In the genomic region with DNA sequence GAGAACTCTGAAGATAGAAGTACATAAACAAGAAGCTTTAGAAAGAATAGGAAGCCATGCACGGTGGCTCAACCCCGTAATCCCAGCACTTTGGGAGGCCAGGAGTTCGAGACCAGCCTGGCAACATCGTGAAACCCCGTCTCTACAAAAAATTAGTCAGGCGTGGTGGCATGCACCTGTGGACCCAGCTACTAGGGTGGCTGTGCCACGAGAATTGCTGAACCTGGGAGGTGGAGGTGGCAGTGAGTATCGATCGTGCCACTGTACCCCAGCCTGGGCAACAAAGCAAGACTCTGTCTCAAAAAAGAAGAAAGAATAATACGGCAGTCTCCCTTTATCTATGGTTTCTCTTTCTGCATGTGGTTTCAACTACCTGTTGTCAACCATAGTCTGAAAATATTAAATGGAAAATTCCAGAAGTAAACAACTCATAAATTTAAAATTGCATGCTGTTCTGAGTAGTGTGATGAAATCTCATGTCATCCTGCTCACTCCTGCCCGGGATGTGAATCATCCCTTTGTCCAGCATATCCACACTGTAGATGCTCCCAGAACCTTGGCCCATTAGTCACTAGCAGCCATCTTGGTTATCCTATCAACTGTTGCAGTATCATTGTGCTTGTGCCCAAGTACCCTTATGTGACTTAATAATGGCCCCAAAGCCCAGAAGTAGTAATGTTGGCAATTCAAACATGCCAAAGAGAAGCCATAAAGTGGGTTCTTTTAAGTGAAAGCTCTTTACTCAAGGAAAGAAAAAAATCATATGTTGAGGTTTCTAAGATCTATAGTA, we compare ENCODE assay signal across 10 cellular contexts. TPM values are rescaled to one million over a fixed set of nuclear protein-coding genes. Genes with fewer than 3 reads are reported as not detected.
A peak's percentile ranks its signal among the peaks of the same experiment; 100 is the strongest.
DNase-seq lines count a peak whose midpoint lies in the region; ATAC-seq, FAIRE-seq and TF ChIP-seq lines count a peak whose summit lies in the region.
"Had no signal": no experiment of that assay in that cellular context is flagged by ENCODE, and none has a peak within 500 bp of the region (broad histone marks: within the 10 kb centered on the region; RNA-seq: fewer than 3 reads in every experiment).

No MANE protein-coding gene starts in this region.

- no peaks in the 10 kb centered on the region for H3K27me3 ChIP-seq in CD4-positive, alpha-beta T cell (ENCODE audit: control insufficient read depth, insufficient read depth, low read length)
- H3K27me3 ChIP-seq in astrocyte (ENCODE audit: insufficient read depth, low read length), result no peaks in the 10 kb centered on the region
- H3K27me3 ChIP-seq in left lung, result no peaks in the 10 kb centered on the region
- no peaks in the 10 kb centered on the region for H3K27me3 ChIP-seq in heart left ventricle

- CTCF ChIA-PET in CD4-positive, alpha-beta T cell (lab: Charles Lee), result interaction anchor here (0.8 to 1.1 kb wide), 2 partner anchors 12 to 20 kb away, joined by 3 read pairs; no protein-coding TSS in a partner anchor

- 88 to 97% (median 92%) methylated on average over 11 of the region's 11 CpGs for WGBS in heart left ventricle, 4 donors

- peaks cover 56% of the 10 kb centered on the region for H3K79me2 ChIP-seq in astrocyte (ENCODE audit: insufficient read depth, low read length)

- H3K4me1 Mint-ChIP-seq in CD4-positive, alpha-beta T cell (ENCODE audit: low read depth), result peaks cover 62% of the 10 kb centered on the region
- H3K4me1 Mint-ChIP-seq in astrocyte (ENCODE audit: low read depth, unreplicated experiment), result peaks cover 14% of the 10 kb centered on the region

- no peak for FAIRE-seq in astrocyte (lab: Jason Lieb, UNC)

- no peaks in the 10 kb centered on the region for H3K9me3 Mint-ChIP-seq in CD4-positive, alpha-beta T cell
- H3K9me3 Mint-ChIP-seq in astrocyte (ENCODE audit: unreplicated experiment), result no peaks in the 10 kb centered on the region

- no peak for DNase-seq in CD4-positive, alpha-beta T cell
- DNase-seq in LHCN-M2 (ENCODE audit: low read depth) (peak; percentile 87), astrocyte (ENCODE audit: low read depth) (peak; percentile 71), left lung (no peak), islet precursor cell (no peak), heart left ventricle (no peak), sciatic nerve (ENCODE audit: low spot score) (no peak)
- DNase-seq: central memory CD4-positive, alpha-beta T cell had no signal

- peaks cover 89% of the 10 kb centered on the region for H3K36me3 Mint-ChIP-seq in CD4-positive, alpha-beta T cell (ENCODE audit: low read depth)
- peaks cover 15% of the 10 kb centered on the region for H3K36me3 Mint-ChIP-seq in astrocyte (ENCODE audit: low read depth, unreplicated experiment)

- intact Hi-C loops in CD4-positive, alpha-beta T cell (cut with DNase I, micrococcal nuclease), result no loop called here
- intact Hi-C loops in left lung (cut with DNase I), result no loop called here
- intact Hi-C loops in heart left ventricle (cut with DNase I), result no loop called here
- intact Hi-C loops in sciatic nerve (cut with DNase I), result no loop called here

- peaks cover 4% of the 10 kb centered on the region for H3K36me3 ChIP-seq in astrocyte (ENCODE audit: insufficient read depth, low read length)
- peaks cover 0 to 67% of the 10 kb centered on the region in 2 donors for H3K36me3 ChIP-seq in left lung
- peaks cover 0 to 89% (median 58%) of the 10 kb centered on the region in 9 donors for H3K36me3 ChIP-seq in heart left ventricle

- POLR2A ChIA-PET in CD4-positive, alpha-beta T cell (lab: Charles Lee), result interaction anchor here (0.6 to 1.7 kb wide), 5 partner anchors 9 to 641 kb away, joined by 3 to 6 read pairs (median 3); a partner anchor contains a TSS

- H2AFZ ChIP-seq in astrocyte (ENCODE audit: low read depth, low read length), result no peak overlapping the region

- H3K4me2 ChIP-seq in astrocyte (ENCODE audit: low read length), result no peak overlapping the region

- H3K27ac Mint-ChIP-seq in CD4-positive, alpha-beta T cell, result peak overlapping the region; percentile 74
- H3K27ac Mint-ChIP-seq in astrocyte (ENCODE audit: unreplicated experiment), result peak overlapping the region; percentile 96

- no peaks in the 10 kb centered on the region for H4K20me1 ChIP-seq in astrocyte (ENCODE audit: insufficient read depth, low read length)

- no peak for TF ChIP-seq POLR2A in heart left ventricle (IDR thresholded peaks at IDR 0.05)

- H3K4me3 ChIP-seq in astrocyte (ENCODE audit: insufficient read depth, low read depth, low read length) (no peak overlapping the region), left lung (no peak overlapping the region), heart left ventricle (no peak overlapping the region)
- H3K4me3 ChIP-seq: lung had no signal

- no peak for ATAC-seq in CD4-positive, alpha-beta T cell (ENCODE audit: poor library complexity)
- ATAC-seq in left lung (peak; percentile 40), heart left ventricle (no peak), sciatic nerve (no peak), GM19324 (IDR thresholded peaks at IDR 0.05; ENCODE audit: low FRiP score, unreplicated experiment) (no peak)

- H3K27me3 Mint-ChIP-seq in CD4-positive, alpha-beta T cell, result no peaks in the 10 kb centered on the region
- no peaks in the 10 kb centered on the region for H3K27me3 Mint-ChIP-seq in astrocyte (ENCODE audit: low read depth, unreplicated experiment)

- H3K9ac ChIP-seq in astrocyte (ENCODE audit: low read length), result peak overlapping the region; percentile 22

- TF ChIP-seq CTCF in CD4-positive, alpha-beta T cell (IDR thresholded peaks at IDR 0.05), result no peak
- no peak for TF ChIP-seq CTCF in astrocyte (IDR thresholded peaks at IDR 0.05; ENCODE audit: insufficient read depth, low read depth, low read length)
- TF ChIP-seq CTCF in left lung (IDR thresholded peaks at IDR 0.05), result no peak
- no peak for TF ChIP-seq CTCF in heart left ventricle (IDR thresholded peaks at IDR 0.05)

- H3K27ac ChIP-seq in CD4-positive, alpha-beta T cell (ENCODE audit: low read depth, low read length), result no peak overlapping the region
- H3K27ac ChIP-seq in astrocyte (ENCODE audit: low read depth, low read length), result peak overlapping the region; percentile 61
- H3K27ac ChIP-seq in left lung, result no peak overlapping the region
- H3K27ac ChIP-seq in heart left ventricle, result no peak overlapping the region

- H3K4me3 Mint-ChIP-seq in CD4-positive, alpha-beta T cell, result peak overlapping the region; percentile 42
- no peak overlapping the region for H3K4me3 Mint-ChIP-seq in astrocyte (ENCODE audit: unreplicated experiment)

- H3K9me3 ChIP-seq in CD4-positive, alpha-beta T cell (ENCODE audit: control insufficient read depth, low read length), result no peaks in the 10 kb centered on the region
- H3K9me3 ChIP-seq in astrocyte (ENCODE audit: insufficient read depth, low read depth, low read length) (no peaks in the 10 kb centered on the region), left lung (no peaks in the 10 kb centered on the region), heart left ventricle (no peaks in the 10 kb centered on the region)

- H3K4me1 ChIP-seq in astrocyte (ENCODE audit: insufficient read depth, low read length) (peaks cover 10% of the 10 kb centered on the region), left lung (no peaks in the 10 kb centered on the region), heart left ventricle (peaks cover 0 to 5% (median 0%) of the 10 kb centered on the region in 12 donors)

RNA-seq across cellular contexts. Expression of a gene that starts 22.1 kb away (rescaled TPM):
- 10 to 100 TPM; 52.7 to 56.7 TPM for total RNA-seq in CD4-positive, alpha-beta T cell
- total RNA-seq in LHCN-M2 (2014; rRNA removed), result 160 and 173 TPM in 2 replicates
- 66.1 TPM for polyA plus RNA-seq in LHCN-M2 (2012)
- 35.2 and 39.9 TPM in 2 replicates for total RNA-seq in astrocyte
- 10 to 100 TPM; 60.7 to 73.8 TPM for total RNA-seq in left lung
- total RNA-seq in heart left ventricle, result 10 to 100 TPM; 41.3 to 83.0 (median 64.7) TPM
- polyA plus RNA-seq in heart left ventricle, result 10 to 100 TPM; 20.9 to 47.2 TPM
- total RNA-seq in sciatic nerve, result 85.3 TPM

Comparison
In these comparisons a context has a peak if more than half of its experiments do, and no peak if none do; other contexts are left out.
1. DNase-seq: peak in LHCN-M2 (single experiment) and astrocyte (single experiment); none in CD4-positive, alpha-beta T cell (0 of 10), left lung (0 of 2), islet precursor cell (single experiment), heart left ventricle (0 of 5) and sciatic nerve (single experiment).